6 cellular contexts compared by ENCODE assay signal in the genomic region with DNA sequence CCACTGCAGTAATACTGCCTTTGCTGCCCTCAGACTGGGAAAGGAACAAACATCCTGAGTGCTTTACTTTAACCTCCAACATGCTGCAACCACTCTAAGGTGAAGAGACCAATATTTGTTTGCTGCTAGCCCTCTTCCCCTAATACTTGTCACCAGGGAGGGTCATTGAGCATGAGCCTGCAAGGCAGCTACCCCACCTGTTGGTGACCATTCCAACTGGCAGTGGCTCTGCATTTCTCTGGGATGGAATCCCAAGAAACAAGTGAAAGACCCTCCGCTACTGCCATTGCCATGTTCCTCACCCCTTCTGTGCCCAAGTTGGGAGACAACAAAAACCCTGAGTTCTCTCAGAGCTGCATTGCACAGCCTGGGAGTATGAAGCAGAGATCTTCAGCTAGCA.
"Had no signal": no experiment of that assay in that cellular context is flagged by ENCODE, and none has a peak within 500 bp of the region (broad histone marks: within the 10 kb centered on the region; RNA-seq: fewer than 3 reads in every experiment).

No MANE protein-coding gene starts in this region.

- H3K4me3 Mint-ChIP-seq: IgD-negative memory B cell had no signal

- DNase-seq: GM23248, H7, HCEC 1CT, KBM-7 had no signal

- H3K36me3 Mint-ChIP-seq: IgD-negative memory B cell had no signal

- H3K27ac ChIP-seq: GM23248 had no signal

- FAIRE-seq: HepG2 had no signal

- H2AFZ ChIP-seq: GM23248 had no signal

- H3K4me3 ChIP-seq: GM23248 had no signal

- H3K9ac ChIP-seq: GM23248 had no signal

- H3K4me1 Mint-ChIP-seq: IgD-negative memory B cell had no signal

- ATAC-seq: HepG2 had no signal

- H3K27me3 Mint-ChIP-seq: IgD-negative memory B cell had no signal
